Comparison of ENCODE assay signal across 8 cellular contexts in genomic region chr5:16291894-16292293, GRCh38.
"Had no signal": no experiment of that assay in that cellular context is flagged by ENCODE, and none has a peak within 500 bp of the region (broad histone marks: within the 10 kb centered on the region; RNA-seq: fewer than 3 reads in every experiment).

No MANE protein-coding gene starts in this region.

- H3K4me1 ChIP-seq: HAP-1 had no signal

- H3K27ac ChIP-seq: GM23248, HL-60 had no signal

- H3K4me1 Mint-ChIP-seq: IgD-negative memory B cell had no signal

- H3K4me3 ChIP-seq: GM23248, HAP-1 had no signal

- H3K9me3 ChIP-seq: HAP-1 had no signal

- H3K27ac Mint-ChIP-seq: IgD-negative memory B cell had no signal

- H3K4me3 Mint-ChIP-seq: IgD-negative memory B cell had no signal

- H3K27me3 Mint-ChIP-seq: IgD-negative memory B cell had no signal

- DNase-seq: GM23248, GOT3, H7, KG1 had no signal

- ATAC-seq: HCT116 had no signal

- H3K36me3 ChIP-seq: HAP-1 had no signal

- H2AFZ ChIP-seq: GM23248 had no signal

- H3K9ac ChIP-seq: GM23248 had no signal
